Comparison of ENCODE assay signal across 1 cellular context in genomic region chr2:42928692-42929576, GRCh38.
TF ChIP-seq lines count a peak whose summit lies in the region.

No MANE protein-coding gene starts in this region.

TF ChIP-seq in HepG2, 621 proteins besides CTCF, POLR2A, EP300 and RAD21 (continued from another document and continues in another):
- TF ChIP-seq ZNF687 (CRISPR knock-in tag; IDR thresholded peaks at IDR 0.05), result peak; percentile 94
- TF ChIP-seq NCOR1 (IDR thresholded peaks at IDR 0.05; ENCODE audit: borderline replicate concordance, low read length), result peak; percentile 83
- 0 out of 2 replicates have a peak, but pooled peaks have one; percentile 1 for TF ChIP-seq ZNF138 (CRISPR knock-in tag; IDR thresholded peaks at IDR 0.05; ENCODE audit: low read depth)
- TF ChIP-seq NFAT5 (CRISPR knock-in tag; IDR thresholded peaks at IDR 0.05), result 0 out of 2 replicates have a peak, but pooled peaks have one; percentile 22
- TF ChIP-seq BRD4 (CRISPR knock-in tag; IDR thresholded peaks at IDR 0.05), result 0 out of 2 replicates have a peak, but pooled peaks have one; percentile 36
- no peak for TF ChIP-seq SP4 (CRISPR knock-in tag; IDR thresholded peaks at IDR 0.05)
- no peak for TF ChIP-seq PHF5A (CRISPR knock-in tag; IDR thresholded peaks at IDR 0.05; ENCODE audit: low read depth, unreplicated experiment)
- peak; percentile 76; the same call in 1 of the 2 replicates for TF ChIP-seq ZZZ3 (CRISPR knock-in tag; IDR thresholded peaks at IDR 0.05; ENCODE audit: borderline replicate concordance)
- TF ChIP-seq MIER3 (CRISPR knock-in tag; IDR thresholded peaks at IDR 0.05; ENCODE audit: borderline replicate concordance), result peak; percentile 63; the same call in 1 of the 2 replicates
- peak; percentile 66 for TF ChIP-seq ZNF121 (CRISPR knock-in tag; IDR thresholded peaks at IDR 0.05)
- peak; percentile 92; the same call in 2 of the 3 replicates for TF ChIP-seq MXI1 (IDR thresholded peaks at IDR 0.05; ENCODE audit: borderline replicate concordance, low read depth, low read length)
- peak; percentile 96; the same call in 1 of the 2 replicates for TF ChIP-seq NFATC3 (CRISPR knock-in tag; IDR thresholded peaks at IDR 0.05)
- TF ChIP-seq ZBTB4 (CRISPR knock-in tag; IDR thresholded peaks at IDR 0.05; ENCODE audit: borderline replicate concordance), result no peak; the same call in 1 of the 2 replicates
- TF ChIP-seq ZMYM4 (CRISPR knock-in tag; IDR thresholded peaks at IDR 0.05), result peak; percentile 23; the same call in 1 of the 2 replicates
- TF ChIP-seq SMYD3 (CRISPR knock-in tag; IDR thresholded peaks at IDR 0.05), result 0 out of 2 replicates have a peak, but pooled peaks have one; percentile 31
- TF ChIP-seq FOSL2 (CRISPR knock-in tag; IDR thresholded peaks at IDR 0.05), result peak; percentile 54; the same call in 1 of the 2 replicates
- 0 out of 2 replicates have a peak, but pooled peaks have one; percentile 37 for TF ChIP-seq SPEN (CRISPR knock-in tag; IDR thresholded peaks at IDR 0.05; ENCODE audit: low read depth)
- no peak for TF ChIP-seq PTBP1 (IDR thresholded peaks at IDR 0.05; ENCODE audit: low read depth, low read length, poor library complexity, severe bottlenecking)
- TF ChIP-seq ZBTB43 (CRISPR knock-in tag; conservative IDR thresholded peaks at IDR 0.05), result peak; percentile 99
- TF ChIP-seq KLF16 (CRISPR knock-in tag; IDR thresholded peaks at IDR 0.05), result peak in 1 of 2 experiments; percentile 21; a peak in 1 of 4 replicates
- no peak for TF ChIP-seq HNRNPLL (IDR thresholded peaks at IDR 0.05; ENCODE audit: low read depth, low read length, poor library complexity, severe bottlenecking)
- TF ChIP-seq ATF3 (CRISPR knock-in tag; IDR thresholded peaks at IDR 0.05), result peak; percentile 25; the same call in 1 of the 2 replicates
- peak; percentile 66 for TF ChIP-seq DBP (CRISPR knock-in tag; IDR thresholded peaks at IDR 0.05; ENCODE audit: not compliant biosample characterization)
- TF ChIP-seq ATF7-NPFF (CRISPR knock-in tag; IDR thresholded peaks at IDR 0.05; ENCODE audit: low read depth), result peak; percentile 56; the same call in 1 of the 2 replicates
- no peak for TF ChIP-seq ZNF597 (CRISPR knock-in tag; IDR thresholded peaks at IDR 0.05)
- peak; percentile 94 for TF ChIP-seq RXRB (CRISPR knock-in tag; IDR thresholded peaks at IDR 0.05; ENCODE audit: borderline replicate concordance)
- peak; percentile 76 for TF ChIP-seq ZBTB10 (CRISPR knock-in tag; IDR thresholded peaks at IDR 0.05; ENCODE audit: borderline replicate concordance)
- TF ChIP-seq ZFX (CRISPR knock-in tag; IDR thresholded peaks at IDR 0.05; ENCODE audit: low read depth), result peak; percentile 79
- peak; percentile 47; the same call in 1 of the 2 replicates for TF ChIP-seq KDM1A (CRISPR knock-in tag; IDR thresholded peaks at IDR 0.05)
- no peak for TF ChIP-seq TCF7L2 (IDR thresholded peaks at IDR 0.05; ENCODE audit: low read depth, low read length)
- TF ChIP-seq THRA (CRISPR knock-in tag; IDR thresholded peaks at IDR 0.05; ENCODE audit: borderline replicate concordance), result peak; percentile 98
- 0 out of 2 replicates have a peak, but pooled peaks have one; percentile 26 for TF ChIP-seq ZNF709 (CRISPR knock-in tag; IDR thresholded peaks at IDR 0.05)
